ENCODE assay signal across 26 cellular contexts in genomic region chr22:50712341-50713007, GRCh38. TPM values are rescaled to one million over a fixed set of nuclear protein-coding genes. Genes with fewer than 3 reads are reported as not detected.
A peak's percentile ranks its signal among the peaks of the same experiment; 100 is the strongest.
DNase-seq lines count a peak whose midpoint lies in the region; ATAC-seq and TF ChIP-seq lines count a peak whose summit lies in the region.
"Had no signal": no experiment of that assay in that cellular context is flagged by ENCODE, and none has a peak within 500 bp of the region (broad histone marks: within the 10 kb centered on the region; RNA-seq: fewer than 3 reads in every experiment).

No MANE protein-coding gene starts in this region.

- H3K27ac ChIP-seq in left ventricle myocardium inferior (replicated peaks) (peak overlapping the region; percentile 76), dorsolateral prefrontal cortex (peak overlapping the region; percentile 80 to 99 (median 95))
- H3K27ac ChIP-seq: A549, GM23248 had no signal

- peaks cover 17% of the 10 kb centered on the region for H3K36me3 ChIP-seq in left ventricle myocardium inferior
- H3K36me3 ChIP-seq: HAP-1, MG63 had no signal

- TF ChIP-seq CTCF in left ventricle myocardium inferior (IDR thresholded peaks at IDR 0.05; ENCODE audit: borderline replicate concordance) = no peak
- no peak for TF ChIP-seq CTCF in dorsolateral prefrontal cortex (IDR thresholded peaks at IDR 0.05 in 54 of 56, conservative IDR thresholded peaks at IDR 0.05 in 2 of 56; ENCODE audit: low read depth in 1 of 56, partially characterized antibody in 56 of 56)

- no peaks in the 10 kb centered on the region for H3K9me3 ChIP-seq in left ventricle myocardium inferior (replicated peaks)
- H3K9me3 ChIP-seq: A549, HAP-1, MG63 had no signal

- peaks cover 66% of the 10 kb centered on the region for H3K4me1 ChIP-seq in left ventricle myocardium inferior
- H3K4me1 ChIP-seq: A549, HAP-1 had no signal

- intact Hi-C loops in left ventricle myocardium inferior (cut with micrococcal nuclease) (no loop called here), Right ventricle myocardium inferior (cut with DNase I) (no loop called here), dorsolateral prefrontal cortex (cut with DNase I) (no loop called here), posterior vena cava (cut with DNase I) (no loop called here)

- DNase-seq in left ventricle myocardium inferior (peak; percentile 12), Right ventricle myocardium inferior (ENCODE audit: missing footprints) (no peak), dorsolateral prefrontal cortex (peak in 3 of 10 donors; percentile 44 to 53 (median 46)), posterior vena cava (ENCODE audit: low spot score) (peak; percentile 57), kidney glomerular epithelial cell (lab: John Stamatoyannopoulos, UW) (no peak), NCI-H524 treated with DMSO at 0.1 percent for 48 hours (lab: John Stamatoyannopoulos, UW) (no peak), NCI-H226 (no peak)
- no peak for DNase-seq in activated CD8-positive, alpha-beta memory T cell treated with anti-CD3 and anti-CD28 coated beads for 24 hours
- DNase-seq: Calu3; CD8-positive, alpha-beta T cell; DMS53; EL; GM23248; Kasumi-1; MG63; NCI-H1048; NCI-H1436; NCI-H2029 treated with DMSO at 0.1 percent for 48 hours; NCI-H2171; NCI-H446; NCI-H69; SIG-M5 had no signal

- H3K27me3 ChIP-seq in left ventricle myocardium inferior (ENCODE audit: low read depth) (no peaks in the 10 kb centered on the region), dorsolateral prefrontal cortex (no peaks in the 10 kb centered on the region)
- H3K27me3 ChIP-seq: MG63 had no signal

- no peak overlapping the region for H3K4me3 ChIP-seq in left ventricle myocardium inferior
- peak overlapping the region in 1 of 59 donors; percentile 7 for H3K4me3 ChIP-seq in dorsolateral prefrontal cortex
- H3K4me3 ChIP-seq: A549, GM12878, GM23248, HAP-1, MG63 had no signal

- no peak for ATAC-seq in Right ventricle myocardium inferior
- ATAC-seq: A549; CD8-positive, alpha-beta T cell; GM12878 had no signal

RNA-seq across cellular contexts. Expression of gene ACR, which starts 25.5 kb away (rescaled TPM):
- total RNA-seq in left ventricle myocardium inferior = 0.30 TPM
- total RNA-seq in Right ventricle myocardium inferior = 0.27 TPM
- 1 to 10 TPM in 55 of 120 experiments, under 1 TPM in 41, not detected in 24; 0.33 to 2.9 (median 1.1) TPM for total RNA-seq in dorsolateral prefrontal cortex
- 1 to 10 TPM in 1 of 2 donors, under 1 TPM in 1; 0.65 to 2.6 TPM for total RNA-seq in posterior vena cava
- total RNA-seq: Calu3; CD8-positive, alpha-beta T cell; GM12878; GM23248; OCI-LY7 had no signal

RNA-seq across cellular contexts. Expression of gene SHANK3, which starts 39.9 kb away (rescaled TPM):
- total RNA-seq in left ventricle myocardium inferior (23.1 TPM), Right ventricle myocardium inferior (22.2 TPM), dorsolateral prefrontal cortex (100 to 1,000 TPM in 90 of 120 experiments, 10 to 100 TPM in 30; 42.8 to 197 (median 115) TPM), posterior vena cava (10 to 100 TPM; 24.2 to 34.4 TPM)
- total RNA-seq: CD8-positive, alpha-beta T cell had no signal

Comparison
In these comparisons a context has a peak if more than half of its experiments do, and no peak if none do; other contexts are left out.
1. DNase-seq: peak in left ventricle myocardium inferior (single experiment) and posterior vena cava (single experiment); none in Right ventricle myocardium inferior (single experiment), kidney glomerular epithelial cell (single experiment), NCI-H524 treated with DMSO at 0.1 percent for 48 hours (single experiment), activated CD8-positive, alpha-beta memory T cell treated with anti-CD3 and anti-CD28 coated beads for 24 hours (single experiment) and NCI-H226 (single experiment).